8 cellular contexts compared by ENCODE assay signal in the genomic region with DNA sequence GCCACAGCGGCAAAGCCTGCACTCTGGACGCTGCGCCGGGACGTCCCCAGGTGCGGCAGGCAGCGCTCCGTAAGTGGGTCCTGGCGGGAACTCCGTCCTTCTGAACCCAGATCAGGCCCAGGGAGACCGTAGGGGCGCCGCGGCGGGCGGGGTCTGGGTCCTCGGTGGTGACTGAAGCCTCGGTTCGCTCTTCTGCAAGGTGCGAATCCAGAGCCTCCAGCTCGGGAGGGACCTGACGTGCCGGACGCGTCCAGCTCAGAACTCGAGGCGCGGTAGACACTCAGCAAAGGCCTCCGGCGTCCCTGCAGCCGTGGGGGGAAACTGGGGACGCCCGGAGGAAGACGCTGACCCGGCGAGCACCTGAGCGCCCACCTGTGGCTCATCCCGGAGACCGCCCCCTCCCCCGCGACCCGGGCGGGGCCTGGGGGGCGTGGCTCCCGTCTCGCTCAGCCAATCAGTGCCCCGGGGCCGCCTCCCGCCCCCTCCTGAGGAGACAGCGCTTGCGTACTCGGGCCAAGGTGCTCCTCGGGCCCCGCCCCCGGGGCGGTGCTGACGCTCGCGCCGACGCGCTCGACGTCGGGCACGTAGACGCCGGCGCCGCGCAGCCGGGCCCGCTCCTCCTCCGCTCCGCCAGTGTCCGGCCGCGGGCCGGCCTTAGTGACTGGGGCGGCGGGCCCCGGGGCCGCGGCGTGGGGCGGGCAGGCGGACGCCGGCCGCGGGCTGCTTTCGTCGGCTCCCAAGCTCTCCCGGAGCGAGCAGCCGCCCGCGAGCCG.
A peak's percentile ranks its signal among the peaks of the same experiment; 100 is the strongest.
DNase-seq lines count a peak whose midpoint lies in the region; ATAC-seq and TF ChIP-seq lines count a peak whose summit lies in the region.

A gene (plus strand): TSS at position 587 of the 773 bp plus-strand sequence. CDS start 1,483 bp downstream, outside the sequence.

- DNase-seq in NCI-H2081 (lab: John Stamatoyannopoulos, UW) (peak; percentile 94), T1000 (lab: John Stamatoyannopoulos, UW) (peak; percentile 89), astrocyte of the hippocampus (ENCODE audit: low read depth, low spot score) (peak; percentile 99), hypothalamus (lab: John Stamatoyannopoulos, UW) (peak; percentile 47 to 97 (median 89)), retinal pigment epithelial cell (ENCODE audit: low read depth) (peak; percentile 69), cortex of kidney (lab: John Stamatoyannopoulos, UW) (no peak)

- ATAC-seq in GM18517 (IDR thresholded peaks at IDR 0.05; ENCODE audit: unreplicated experiment): peak; percentile 94
- ATAC-seq in HG03039 (IDR thresholded peaks at IDR 0.05; ENCODE audit: unreplicated experiment): peak; percentile 83

- TF ChIP-seq CTCF in retinal pigment epithelial cell (conservative IDR thresholded peaks at IDR 0.05; ENCODE audit: low read depth, low read length): no peak

- peak within 1 kb of the TSS; percentile 87 for H3K4me3 ChIP-seq in retinal pigment epithelial cell (ENCODE audit: low read length)
